1 cellular context compared by ENCODE assay signal in the genomic region with DNA sequence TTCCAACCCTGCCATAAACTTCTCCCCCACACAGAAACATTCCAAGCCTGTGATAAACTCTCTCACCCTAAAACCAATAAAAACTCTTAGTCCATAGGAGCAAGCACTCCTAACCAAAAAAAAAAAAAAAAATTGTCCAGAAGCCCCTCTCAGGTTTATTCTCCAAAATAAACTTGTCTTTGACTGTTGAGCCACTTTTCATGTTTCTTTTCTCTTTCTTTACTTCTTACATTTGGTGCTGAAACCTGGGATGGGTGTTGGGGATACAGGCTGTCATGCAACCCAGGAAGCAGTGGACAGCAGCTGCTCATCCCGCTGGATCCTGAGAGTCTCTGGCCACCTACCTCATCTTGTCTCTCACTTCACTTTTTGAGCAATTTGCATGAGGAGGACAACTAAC.
A peak's percentile ranks its signal among the peaks of the same experiment; 100 is the strongest.
TF ChIP-seq lines count a peak whose summit lies in the region.

No MANE protein-coding gene starts in this region.

TF ChIP-seq in HEK293, 187 proteins besides CTCF, POLR2A, EP300 and RAD21 (continued from another document):
- TF ChIP-seq, protein P1, sequence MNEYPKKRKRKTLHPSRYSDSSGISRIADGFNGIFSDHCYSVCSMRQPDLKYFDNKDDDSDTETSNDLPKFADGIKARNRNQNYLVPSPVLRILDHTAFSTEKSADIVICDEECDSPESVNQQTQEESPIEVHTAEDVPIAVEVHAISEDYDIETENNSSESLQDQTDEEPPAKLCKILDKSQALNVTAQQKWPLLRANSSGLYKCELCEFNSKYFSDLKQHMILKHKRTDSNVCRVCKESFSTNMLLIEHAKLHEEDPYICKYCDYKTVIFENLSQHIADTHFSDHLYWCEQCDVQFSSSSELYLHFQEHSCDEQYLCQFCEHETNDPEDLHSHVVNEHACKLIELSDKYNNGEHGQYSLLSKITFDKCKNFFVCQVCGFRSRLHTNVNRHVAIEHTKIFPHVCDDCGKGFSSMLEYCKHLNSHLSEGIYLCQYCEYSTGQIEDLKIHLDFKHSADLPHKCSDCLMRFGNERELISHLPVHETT (tag by site-specific recombination; IDR thresholded peaks at IDR 0.05), result no peak
- TF ChIP-seq, protein P2, sequence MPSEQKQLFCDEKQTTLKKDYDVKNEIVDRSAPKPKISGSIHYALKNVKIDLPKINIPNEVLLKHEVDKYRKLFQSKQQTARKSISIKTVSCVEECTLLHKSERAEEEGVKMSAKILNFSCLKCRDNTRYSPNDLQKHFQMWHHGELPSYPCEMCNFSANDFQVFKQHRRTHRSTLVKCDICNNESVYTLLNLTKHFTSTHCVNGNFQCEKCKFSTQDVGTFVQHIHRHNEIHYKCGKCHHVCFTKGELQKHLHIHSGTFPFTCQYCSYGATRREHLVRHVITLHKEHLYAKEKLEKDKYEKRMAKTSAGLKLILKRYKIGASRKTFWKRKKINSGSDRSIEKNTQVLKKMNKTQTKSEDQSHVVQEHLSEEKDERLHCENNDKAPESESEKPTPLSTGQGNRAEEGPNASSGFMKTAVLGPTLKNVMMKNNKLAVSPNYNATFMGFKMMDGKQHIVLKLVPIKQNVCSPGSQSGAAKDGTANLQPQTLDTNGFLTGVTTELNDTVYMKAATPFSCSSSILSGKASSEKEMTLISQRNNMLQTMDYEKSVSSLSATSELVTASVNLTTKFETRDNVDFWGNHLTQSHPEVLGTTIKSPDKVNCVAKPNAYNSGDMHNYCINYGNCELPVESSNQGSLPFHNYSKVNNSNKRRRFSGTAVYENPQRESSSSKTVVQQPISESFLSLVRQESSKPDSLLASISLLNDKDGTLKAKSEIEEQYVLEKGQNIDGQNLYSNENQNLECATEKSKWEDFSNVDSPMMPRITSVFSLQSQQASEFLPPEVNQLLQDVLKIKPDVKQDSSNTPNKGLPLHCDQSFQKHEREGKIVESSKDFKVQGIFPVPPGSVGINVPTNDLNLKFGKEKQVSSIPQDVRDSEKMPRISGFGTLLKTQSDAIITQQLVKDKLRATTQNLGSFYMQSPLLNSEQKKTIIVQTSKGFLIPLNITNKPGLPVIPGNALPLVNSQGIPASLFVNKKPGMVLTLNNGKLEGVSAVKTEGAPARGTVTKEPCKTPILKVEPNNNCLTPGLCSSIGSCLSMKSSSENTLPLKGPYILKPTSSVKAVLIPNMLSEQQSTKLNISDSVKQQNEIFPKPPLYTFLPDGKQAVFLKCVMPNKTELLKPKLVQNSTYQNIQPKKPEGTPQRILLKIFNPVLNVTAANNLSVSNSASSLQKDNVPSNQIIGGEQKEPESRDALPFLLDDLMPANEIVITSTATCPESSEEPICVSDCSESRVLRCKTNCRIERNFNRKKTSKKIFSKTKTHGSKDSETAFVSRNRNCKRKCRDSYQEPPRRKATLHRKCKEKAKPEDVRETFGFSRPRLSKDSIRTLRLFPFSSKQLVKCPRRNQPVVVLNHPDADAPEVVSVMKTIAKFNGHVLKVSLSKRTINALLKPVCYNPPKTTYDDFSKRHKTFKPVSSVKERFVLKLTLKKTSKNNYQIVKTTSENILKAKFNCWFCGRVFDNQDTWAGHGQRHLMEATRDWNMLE (tag by site-specific recombination; conservative IDR thresholded peaks at IDR 0.05; ENCODE audit: low read depth), result 0 out of 2 replicates have a peak, but pooled peaks have one; percentile 13
- TF ChIP-seq, protein P3, sequence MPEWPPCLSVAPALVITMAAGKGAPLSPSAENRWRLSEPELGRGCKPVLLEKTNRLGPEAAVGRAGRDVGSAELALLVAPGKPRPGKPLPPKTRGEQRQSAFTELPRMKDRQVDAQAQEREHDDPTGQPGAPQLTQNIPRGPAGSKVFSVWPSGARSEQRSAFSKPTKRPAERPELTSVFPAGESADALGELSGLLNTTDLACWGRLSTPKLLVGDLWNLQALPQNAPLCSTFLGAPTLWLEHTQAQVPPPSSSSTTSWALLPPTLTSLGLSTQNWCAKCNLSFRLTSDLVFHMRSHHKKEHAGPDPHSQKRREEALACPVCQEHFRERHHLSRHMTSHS (tag by site-specific recombination; IDR thresholded peaks at IDR 0.05), result no peak
- TF ChIP-seq ZNF561 (tag by site-specific recombination; IDR thresholded peaks at IDR 0.05; ENCODE audit: borderline replicate concordance), result no peak
- TF ChIP-seq KLF9 (tag by site-specific recombination; IDR thresholded peaks at IDR 0.05; ENCODE audit: low read depth), result no peak
- no peak for TF ChIP-seq ZNF223 (tag by site-specific recombination; IDR thresholded peaks at IDR 0.05)
- TF ChIP-seq ZBTB8A (tag by site-specific recombination; IDR thresholded peaks at IDR 0.05), result no peak
- TF ChIP-seq, protein P4, sequence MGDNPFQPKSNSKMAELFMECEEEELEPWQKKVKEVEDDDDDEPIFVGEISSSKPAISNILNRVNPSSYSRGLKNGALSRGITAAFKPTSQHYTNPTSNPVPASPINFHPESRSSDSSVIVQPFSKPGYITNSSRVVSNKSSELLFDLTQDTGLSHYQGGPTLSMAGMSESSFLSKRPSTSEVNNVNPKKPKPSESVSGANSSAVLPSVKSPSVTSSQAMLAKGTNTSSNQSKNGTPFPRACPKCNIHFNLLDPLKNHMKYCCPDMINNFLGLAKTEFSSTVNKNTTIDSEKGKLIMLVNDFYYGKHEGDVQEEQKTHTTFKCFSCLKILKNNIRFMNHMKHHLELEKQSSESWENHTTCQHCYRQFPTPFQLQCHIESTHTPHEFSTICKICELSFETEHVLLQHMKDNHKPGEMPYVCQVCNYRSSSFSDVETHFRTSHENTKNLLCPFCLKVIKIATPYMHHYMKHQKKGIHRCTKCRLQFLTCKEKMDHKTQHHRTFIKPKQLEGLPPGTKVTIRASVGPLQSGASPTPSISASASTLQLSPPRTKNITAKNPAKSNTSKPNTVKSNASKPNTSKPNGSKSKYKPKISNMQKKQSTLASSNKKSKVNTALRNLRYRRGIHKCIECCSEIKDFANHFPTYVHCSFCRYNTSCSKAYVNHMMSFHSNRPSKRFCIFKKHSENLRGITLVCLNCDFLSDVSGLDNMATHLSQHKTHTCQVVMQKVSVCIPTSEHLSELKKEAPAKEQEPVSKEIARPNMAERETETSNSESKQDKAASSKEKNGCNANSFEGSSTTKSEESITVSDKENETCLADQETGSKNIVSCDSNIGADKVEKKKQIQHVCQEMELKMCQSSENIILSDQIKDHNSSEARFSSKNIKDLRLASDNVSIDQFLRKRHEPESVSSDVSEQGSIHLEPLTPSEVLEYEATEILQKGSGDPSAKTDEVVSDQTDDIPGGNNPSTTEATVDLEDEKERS (tag by site-specific recombination; IDR thresholded peaks at IDR 0.05), result peak; percentile 83; the same call in 1 of the 2 replicates
- TF ChIP-seq ZNF48 (tag by site-specific recombination; IDR thresholded peaks at IDR 0.05), result no peak
- TF ChIP-seq ZNF311 (tag by site-specific recombination; IDR thresholded peaks at IDR 0.05; ENCODE audit: borderline replicate concordance), result no peak
TF ChIP-seq in HEK293: peak in this region for 2.
